Comparison of ENCODE assay signal across 26 cellular contexts in genomic region chr17:67098022-67098421, GRCh38. TPM values are rescaled to one million over a fixed set of nuclear protein-coding genes. Genes with fewer than 3 reads are reported as not detected.
DNase-seq lines count a peak whose midpoint lies in the region; ATAC-seq and TF ChIP-seq lines count a peak whose summit lies in the region.
"Had no signal": no experiment of that assay in that cellular context is flagged by ENCODE, and none has a peak within 500 bp of the region (broad histone marks: within the 10 kb centered on the region; RNA-seq: fewer than 3 reads in every experiment).

No MANE protein-coding gene starts in this region.

- no peak overlapping the region for H3K4me3 Mint-ChIP-seq in activated T-cell treated with anti-CD3 and anti-CD28 coated beads, Interleukin-2, amount 50 U/mL, for 24 hours
- H3K4me3 Mint-ChIP-seq in endothelial cell (ENCODE audit: unreplicated experiment) = no peak overlapping the region
- H3K4me3 Mint-ChIP-seq: CD14-positive monocyte; CD4-positive, alpha-beta T cell had no signal

- ATAC-seq in psoas muscle = peak; percentile 83 to 90 (median 88)
- ATAC-seq: A549 had no signal

- peaks cover 43% of the 10 kb centered on the region for H3K4me1 ChIP-seq in psoas muscle
- H3K4me1 ChIP-seq: BE2C had no signal

- no peak for DNase-seq in activated T-cell treated with anti-CD3 and anti-CD28 coated beads, Interleukin-2, amount 50 U/mL, for 24 hours
- no peak for DNase-seq in activated T-cell treated with anti-CD3 and anti-CD28 coated beads, Interleukin-2, amount 50 U/mL, for 1 hour
- peak; percentile 64 for DNase-seq in myocyte (ENCODE audit: low read depth)
- no peak for DNase-seq in psoas muscle
- no peak for DNase-seq in DMS153 (lab: John Stamatoyannopoulos, UW)
- no peak for DNase-seq in NCI-H1105 treated with DMSO at 0.1 percent for 48 hours (lab: John Stamatoyannopoulos, UW)
- DNase-seq in endothelial cell (ENCODE audit: low spot score) = no peak
- DNase-seq: 8988T; ACHN; AML-193; BE2C; CD4-positive, alpha-beta T cell; CD8-positive, alpha-beta memory T cell; DMS 273 treated with DMSO at 0.1 percent for 48 hours; DMS53; DMS79 treated with DMSO at 0.1 percent for 48 hours; GF-D8; GM23248; H7; HCEC 1CT had no signal

- no peak for TF ChIP-seq CTCF in psoas muscle (IDR thresholded peaks at IDR 0.05)
- no peak for TF ChIP-seq CTCF in endothelial cell (IDR thresholded peaks at IDR 0.05; ENCODE audit: unreplicated experiment)

- no peaks in the 10 kb centered on the region for H3K27me3 ChIP-seq in psoas muscle (ENCODE audit: insufficient read depth in 3 of 3, low read length in 2 of 3)
- H3K27me3 ChIP-seq: BE2C; BLaER1 treated with 17β-estradiol and CSF1 and Interleukin-3, amounts not matched to agents 10 nM and 100 nM had no signal

- 62 to 92% (median 64%) methylated on average over 1 of the region's 1 CpG for WGBS in psoas muscle, 3 donors

- no peak overlapping the region for H3K4me3 ChIP-seq in psoas muscle
- H3K4me3 ChIP-seq: A549; BLaER1 treated with 17β-estradiol and CSF1 and Interleukin-3, amounts not matched to agents 10 nM and 100 nM; GM23248 had no signal

- H3K4me1 Mint-ChIP-seq in activated T-cell treated with anti-CD3 and anti-CD28 coated beads, Interleukin-2, amount 50 U/mL, for 24 hours (ENCODE audit: low read depth) = peaks cover 60% of the 10 kb centered on the region
- peaks cover 3% of the 10 kb centered on the region for H3K4me1 Mint-ChIP-seq in endothelial cell (ENCODE audit: unreplicated experiment)

- H3K36me3 ChIP-seq in psoas muscle (ENCODE audit: insufficient read depth in 1 of 2, low read depth in 1 of 2) = no peaks in the 10 kb centered on the region

- H3K9me3 ChIP-seq in psoas muscle = no peaks in the 10 kb centered on the region
- H3K9me3 ChIP-seq: A549; BE2C; BLaER1 treated with 17β-estradiol and CSF1 and Interleukin-3, amounts not matched to agents 10 nM and 100 nM had no signal

- peaks cover 63% of the 10 kb centered on the region for H3K36me3 Mint-ChIP-seq in activated T-cell treated with anti-CD3 and anti-CD28 coated beads, Interleukin-2, amount 50 U/mL, for 24 hours (ENCODE audit: low read depth)
- no peaks in the 10 kb centered on the region for H3K36me3 Mint-ChIP-seq in endothelial cell (ENCODE audit: low read depth, unreplicated experiment)

- H3K9me3 Mint-ChIP-seq in activated T-cell treated with anti-CD3 and anti-CD28 coated beads, Interleukin-2, amount 50 U/mL, for 24 hours = no peaks in the 10 kb centered on the region
- no peaks in the 10 kb centered on the region for H3K9me3 Mint-ChIP-seq in endothelial cell (ENCODE audit: unreplicated experiment)
- H3K9me3 Mint-ChIP-seq: CD4-positive, alpha-beta T cell; CD8-positive, alpha-beta memory T cell had no signal

- peak overlapping the region; percentile 62 for H3K27ac ChIP-seq in psoas muscle
- H3K27ac ChIP-seq: A549; BLaER1 treated with 17β-estradiol and CSF1 and Interleukin-3, amounts not matched to agents 10 nM and 100 nM; GM23248 had no signal

- intact Hi-C loops in psoas muscle (cut with DNase I) = no loop called here

- peak overlapping the region; percentile 12 for H3K27ac Mint-ChIP-seq in activated T-cell treated with anti-CD3 and anti-CD28 coated beads, Interleukin-2, amount 50 U/mL, for 24 hours
- no peak overlapping the region for H3K27ac Mint-ChIP-seq in endothelial cell (ENCODE audit: unreplicated experiment)
- H3K27ac Mint-ChIP-seq: CD14-positive monocyte; CD4-positive, alpha-beta T cell had no signal

- no peaks in the 10 kb centered on the region for H3K27me3 Mint-ChIP-seq in activated T-cell treated with anti-CD3 and anti-CD28 coated beads, Interleukin-2, amount 50 U/mL, for 24 hours
- no peaks in the 10 kb centered on the region for H3K27me3 Mint-ChIP-seq in endothelial cell (ENCODE audit: unreplicated experiment)
- H3K27me3 Mint-ChIP-seq: CD4-positive, alpha-beta T cell; CD8-positive, alpha-beta memory T cell had no signal

RNA-seq across cellular contexts. Expression of gene CACNG1, which starts 53.7 kb away (rescaled TPM):
- total RNA-seq in myocyte (142 and 146 TPM in 2 replicates), psoas muscle (100 to 1,000 TPM in 1 of 4 donors, 10 to 100 TPM in 3; 36.9 to 312 (median 57.7) TPM), endothelial cell (ENCODE audit: unreplicated experiment) (not detected)
- 49.8 TPM for polyA plus RNA-seq in myocyte (2012)
- polyA plus RNA-seq in psoas muscle = 100 to 1,000 TPM in 2 of 3 donors, 10 to 100 TPM in 1; 20.3 to 132 (median 110) TPM
- total RNA-seq: CD4-positive, alpha-beta T cell; CD8-positive, alpha-beta memory T cell; Daoy; G401; GM23248; H1; H7 had no signal
- polyA plus RNA-seq: CD14-positive monocyte; CD8-positive, alpha-beta memory T cell; GM23248; H1 had no signal

Comparison
In these comparisons a context has a peak if more than half of its experiments do, and no peak if none do; other contexts are left out.
1. RNA of gene CACNG1, which starts 53.7 kb away (total RNA-seq): 142 to 146 TPM in myocyte and 36.9 to 312 TPM in psoas muscle; not detected in endothelial cell (single experiment); every median in the first group is over 10 times any median in the second.